1 cellular context compared by ENCODE assay signal in genomic region chr22:44080936-44081853, GRCh38.
TF ChIP-seq lines count a peak whose summit lies in the region.

No MANE protein-coding gene starts in this region.

TF ChIP-seq in HCT116, 20 proteins besides CTCF, POLR2A, EP300 and RAD21 (continued from another document):
- TF ChIP-seq REST (IDR thresholded peaks at IDR 0.05; ENCODE audit: low read depth) (no peak), ELF1 (IDR thresholded peaks at IDR 0.05; ENCODE audit: borderline replicate concordance, low read depth) (no peak)
